In genomic region chr5:155733935-155734334, GRCh38 we compare ENCODE assay signal across 18 cellular contexts.
"Had no signal": no experiment of that assay in that cellular context is flagged by ENCODE, and none has a peak within 500 bp of the region (broad histone marks: within the 10 kb centered on the region; RNA-seq: fewer than 3 reads in every experiment).

No MANE protein-coding gene starts in this region.

- H3K9me3 ChIP-seq: prostate gland, suprapubic skin, thyroid gland had no signal

- H3K4me1 ChIP-seq: foreskin keratinocyte, prostate gland, suprapubic skin had no signal

- ATAC-seq: foreskin keratinocyte; stimulated activated effector memory CD8-positive, alpha-beta T cell treated with anti-CD3 and anti-CD28 coated beads, Interleukin-12 subunit alpha, Interleukin-12 subunit beta, amount 100 ng/mL, for 72 hours; stimulated activated naive CD8-positive, alpha-beta T cell treated with anti-CD3 and anti-CD28 coated beads, Interleukin-15, Interleukin-2, amounts not matched to agents 100 U/mL and 50 U/mL, for 24 hours had no signal

- FAIRE-seq: urothelium cell line had no signal

- DNase-seq: effector CD4-positive, alpha-beta T cell; endodermal cell; erythroblast; foreskin keratinocyte; islet precursor cell; mesendoderm; naive B cell; occipital lobe; stimulated activated CD4-positive, alpha-beta T cell treated with anti-CD3 and anti-CD28 coated beads, Interleukin-4, amount 100 ng/mL, for 1 hour; stimulated activated CD8-positive, alpha-beta memory T cell treated with anti-CD3 and anti-CD28 coated beads, Interleukin-4, amount 100 ng/mL, for 48 hours; stimulated activated naive CD8-positive, alpha-beta T cell treated with anti-CD3 and anti-CD28 coated beads, Interleukin-15, Interleukin-2, amounts not matched to agents 100 U/mL and 50 U/mL, for 24 hours; thyroid gland had no signal

- H3K4me3 ChIP-seq: coronary artery, prostate gland, suprapubic skin, thyroid gland had no signal

- H3K36me3 ChIP-seq: prostate gland, suprapubic skin, thyroid gland had no signal

- H3K9ac ChIP-seq: parathyroid adenoma had no signal

- H3K27ac ChIP-seq: coronary artery, foreskin keratinocyte, parathyroid adenoma, prostate gland, suprapubic skin, thyroid gland had no signal
